In genomic region chr22:32528984-32529982, GRCh38 we compare ENCODE assay signal across 1 cellular context.
TF ChIP-seq lines count a peak whose summit lies in the region.

No MANE protein-coding gene starts in this region.

TF ChIP-seq in HepG2, 621 proteins besides CTCF, POLR2A, EP300 and RAD21 (continued from another document and continues in another):
- TF ChIP-seq ZSCAN21 (CRISPR knock-in tag; IDR thresholded peaks at IDR 0.05; ENCODE audit: borderline replicate concordance) (0 out of 2 replicates have a peak, but pooled peaks have one; percentile 5), SPEN (CRISPR knock-in tag; IDR thresholded peaks at IDR 0.05; ENCODE audit: low read depth) (0 out of 2 replicates have a peak, but pooled peaks have one; percentile 16), SP140L (CRISPR knock-in tag; IDR thresholded peaks at IDR 0.05; ENCODE audit: borderline replicate concordance) (no peak), ZBTB7A (CRISPR knock-in tag; IDR thresholded peaks at IDR 0.05) (no peak), HNF1A (IDR thresholded peaks at IDR 0.05; ENCODE audit: low read depth) (no peak), HNF1A (CRISPR knock-in tag; IDR thresholded peaks at IDR 0.05; ENCODE audit: borderline replicate concordance) (no peak), ZKSCAN8 (CRISPR knock-in tag; IDR thresholded peaks at IDR 0.05; ENCODE audit: borderline replicate concordance) (peak; percentile 28; the same call in 1 of the 2 replicates), SNAPC2 (CRISPR knock-in tag; IDR thresholded peaks at IDR 0.05) (no peak), MIXL1 (CRISPR knock-in tag; IDR thresholded peaks at IDR 0.05) (peak; percentile 28; the same call in 1 of the 2 replicates), DMAP1 (CRISPR knock-in tag; IDR thresholded peaks at IDR 0.05) (peak; percentile 69; the same call in 1 of the 2 replicates), UBTF (CRISPR knock-in tag; IDR thresholded peaks at IDR 0.05) (peak; percentile 43; the same call in 1 of the 2 replicates), KLF11 (CRISPR knock-in tag; IDR thresholded peaks at IDR 0.05) (peak; percentile 63; the same call in 1 of the 2 replicates), ISL2 (CRISPR knock-in tag; IDR thresholded peaks at IDR 0.05) (peak; percentile 68; the same call in 1 of the 2 replicates), DNMT1 (CRISPR knock-in tag; IDR thresholded peaks at IDR 0.05) (0 out of 2 replicates have a peak, but pooled peaks have one; percentile 18), RARA (CRISPR knock-in tag; IDR thresholded peaks at IDR 0.05) (peak; percentile 93), ZNF784 (CRISPR knock-in tag; IDR thresholded peaks at IDR 0.05; ENCODE audit: borderline replicate concordance) (no peak), HBP1 (CRISPR knock-in tag; IDR thresholded peaks at IDR 0.05; ENCODE audit: low read depth) (peak; percentile 85; the same call in 1 of the 2 replicates), HMGXB4 (CRISPR knock-in tag; IDR thresholded peaks at IDR 0.05; ENCODE audit: borderline replicate concordance in 1 of 2, low read depth in 1 of 2) (peak; percentile 51 to 70; a peak in 3 of 4 replicates), RXRB (CRISPR knock-in tag; IDR thresholded peaks at IDR 0.05; ENCODE audit: borderline replicate concordance) (peak; percentile 83), SP4 (CRISPR knock-in tag; IDR thresholded peaks at IDR 0.05) (0 out of 2 replicates have a peak, but pooled peaks have one; percentile 29), ZNF3 (CRISPR knock-in tag; IDR thresholded peaks at IDR 0.05) (no peak), NFKB2 (CRISPR knock-in tag; IDR thresholded peaks at IDR 0.05; ENCODE audit: borderline replicate concordance) (peak; percentile 38; the same call in 1 of the 2 replicates), GLI4 (CRISPR knock-in tag; IDR thresholded peaks at IDR 0.05; ENCODE audit: borderline replicate concordance) (0 out of 2 replicates have a peak, but pooled peaks have one; percentile 30), THAP11 (CRISPR knock-in tag; IDR thresholded peaks at IDR 0.05) (peak; percentile 34; the same call in 1 of the 2 replicates), HOXA3 (CRISPR knock-in tag; IDR thresholded peaks at IDR 0.05) (peak; percentile 77), SMAD3 (CRISPR knock-in tag; IDR thresholded peaks at IDR 0.05) (0 out of 2 replicates have a peak, but pooled peaks have one; percentile 24), MAZ (IDR thresholded peaks at IDR 0.05; ENCODE audit: borderline replicate concordance, low read depth, low read length) (no peak), MAZ (CRISPR knock-in tag; IDR thresholded peaks at IDR 0.05; ENCODE audit: low read depth) (peak; percentile 44), KAT8 (CRISPR knock-in tag; IDR thresholded peaks at IDR 0.05) (0 out of 2 replicates have a peak, but pooled peaks have one; percentile 22), HMG20B (CRISPR knock-in tag; conservative IDR thresholded peaks at IDR 0.05) (0 out of 2 replicates have a peak, but pooled peaks have one; percentile 24), ZNF33B (CRISPR knock-in tag; IDR thresholded peaks at IDR 0.05) (peak; percentile 65; the same call in 1 of the 2 replicates), ZNF687 (CRISPR knock-in tag; IDR thresholded peaks at IDR 0.05) (peak; percentile 95), THAP7 (CRISPR knock-in tag; IDR thresholded peaks at IDR 0.05) (0 out of 2 replicates have a peak, but pooled peaks have one; percentile 61), KMT2A (CRISPR knock-in tag; IDR thresholded peaks at IDR 0.05) (0 out of 2 replicates have a peak, but pooled peaks have one; percentile 29), ZNF264 (CRISPR knock-in tag; IDR thresholded peaks at IDR 0.05) (peak; percentile 68; the same call in 1 of the 2 replicates), HDAC2 (CRISPR knock-in tag; IDR thresholded peaks at IDR 0.05) (peak; percentile 64), SALL1 (CRISPR knock-in tag; IDR thresholded peaks at IDR 0.05) (peak; percentile 91), ZNF773 (CRISPR knock-in tag; IDR thresholded peaks at IDR 0.05; ENCODE audit: borderline replicate concordance) (peak; percentile 63; the same call in 1 of the 2 replicates)
- TF ChIP-seq, protein P1, sequence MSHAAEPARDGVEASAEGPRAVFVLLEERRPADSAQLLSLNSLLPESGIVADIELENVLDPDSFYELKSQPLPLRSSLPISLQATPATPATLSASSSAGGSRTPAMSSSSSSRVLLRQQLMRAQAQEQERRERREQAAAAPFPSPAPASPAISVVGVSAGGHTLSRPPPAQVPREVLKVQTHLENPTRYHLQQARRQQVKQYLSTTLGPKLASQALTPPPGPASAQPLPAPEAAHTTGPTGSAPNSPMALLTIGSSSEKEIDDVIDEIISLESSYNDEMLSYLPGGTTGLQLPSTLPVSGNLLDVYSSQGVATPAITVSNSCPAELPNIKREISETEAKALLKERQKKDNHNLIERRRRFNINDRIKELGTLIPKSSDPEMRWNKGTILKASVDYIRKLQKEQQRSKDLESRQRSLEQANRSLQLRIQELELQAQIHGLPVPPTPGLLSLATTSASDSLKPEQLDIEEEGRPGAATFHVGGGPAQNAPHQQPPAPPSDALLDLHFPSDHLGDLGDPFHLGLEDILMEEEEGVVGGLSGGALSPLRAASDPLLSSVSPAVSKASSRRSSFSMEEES (CRISPR knock-in tag; IDR thresholded peaks at IDR 0.05) = peak; percentile 44; the same call in 1 of the 2 replicates
- TF ChIP-seq, protein P2, sequence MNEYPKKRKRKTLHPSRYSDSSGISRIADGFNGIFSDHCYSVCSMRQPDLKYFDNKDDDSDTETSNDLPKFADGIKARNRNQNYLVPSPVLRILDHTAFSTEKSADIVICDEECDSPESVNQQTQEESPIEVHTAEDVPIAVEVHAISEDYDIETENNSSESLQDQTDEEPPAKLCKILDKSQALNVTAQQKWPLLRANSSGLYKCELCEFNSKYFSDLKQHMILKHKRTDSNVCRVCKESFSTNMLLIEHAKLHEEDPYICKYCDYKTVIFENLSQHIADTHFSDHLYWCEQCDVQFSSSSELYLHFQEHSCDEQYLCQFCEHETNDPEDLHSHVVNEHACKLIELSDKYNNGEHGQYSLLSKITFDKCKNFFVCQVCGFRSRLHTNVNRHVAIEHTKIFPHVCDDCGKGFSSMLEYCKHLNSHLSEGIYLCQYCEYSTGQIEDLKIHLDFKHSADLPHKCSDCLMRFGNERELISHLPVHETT (CRISPR knock-in tag; conservative IDR thresholded peaks at IDR 0.05) = no peak
